Comparison of ENCODE assay signal across 14 cellular contexts in the genomic region with DNA sequence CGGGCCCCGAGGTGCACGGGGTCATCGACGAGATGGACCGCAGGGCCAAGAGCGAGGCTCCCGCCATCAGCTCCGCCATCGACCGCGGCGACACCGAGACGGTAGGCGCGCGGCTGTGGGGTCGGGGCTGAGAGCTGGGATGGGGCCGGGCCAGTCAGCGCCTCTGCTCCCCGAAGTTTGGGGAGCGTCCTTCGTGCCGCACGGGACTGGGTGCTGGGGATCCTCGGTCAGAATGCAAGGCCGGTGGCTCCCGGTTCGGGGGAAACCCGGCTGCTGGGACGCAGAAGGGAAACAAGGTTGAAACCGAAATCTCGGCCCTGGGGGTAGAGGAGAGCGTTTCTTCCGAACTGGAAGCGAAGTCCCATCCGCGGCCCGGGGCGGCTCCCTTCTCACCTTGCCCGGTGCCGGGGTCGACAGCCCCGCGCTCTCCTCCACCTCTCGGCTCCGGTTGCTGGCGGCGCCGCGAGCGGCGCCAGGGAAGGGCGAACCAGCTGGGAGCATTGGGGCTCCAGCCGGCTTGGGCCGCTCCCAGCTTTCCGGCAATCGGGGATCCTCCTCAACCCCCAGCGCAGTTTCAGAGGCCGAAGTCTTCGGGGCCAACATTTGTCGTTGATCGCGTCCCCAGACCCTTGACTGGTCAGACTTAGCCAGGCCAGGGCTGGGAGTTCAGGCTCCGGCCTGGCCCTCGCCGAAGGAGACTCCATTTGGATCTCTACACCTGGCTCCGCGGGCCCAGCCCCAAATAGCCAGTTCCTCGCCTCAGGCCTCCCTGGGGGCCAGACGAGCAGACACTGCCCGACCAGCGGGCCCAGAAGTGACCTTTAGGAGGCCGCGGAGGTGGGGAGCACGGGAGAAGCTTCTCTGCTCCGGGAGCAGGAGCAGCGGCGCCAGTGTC. TPM values are rescaled to one million over a fixed set of nuclear protein-coding genes. Genes with fewer than 3 reads are reported as not detected.
DNase-seq lines count a peak whose midpoint lies in the region; ATAC-seq and TF ChIP-seq lines count a peak whose summit lies in the region.
"Had no signal": no experiment of that assay in that cellular context is flagged by ENCODE, and none has a peak within 500 bp of the region (broad histone marks: within the 10 kb centered on the region; RNA-seq: fewer than 3 reads in every experiment).

No MANE protein-coding gene starts in this region.

- POLR2A ChIA-PET in A673 (lab: Charles Lee; ENCODE audit: low non-redundant PET), result no interaction called here
- POLR2A ChIA-PET in CD4-positive, alpha-beta T cell (lab: Charles Lee), result no interaction called here

- H3K36me3 Mint-ChIP-seq in nephron (ENCODE audit: low read depth), result no peaks in the 10 kb centered on the region
- H3K36me3 Mint-ChIP-seq in CD4-positive, alpha-beta T cell (ENCODE audit: low read depth), result no peaks in the 10 kb centered on the region

- CTCF ChIA-PET in A673 (lab: Charles Lee), result no interaction called here
- CTCF ChIA-PET in CD4-positive, alpha-beta T cell (lab: Charles Lee), result no interaction called here

- no peak overlapping the region for H3K27ac ChIP-seq in A673 (ENCODE audit: low read depth, low read length, poor library complexity, severe bottlenecking)
- no peak overlapping the region for H3K27ac ChIP-seq in CD4-positive, alpha-beta T cell (ENCODE audit: low read depth, low read length)
- H3K27ac ChIP-seq: vagina had no signal

- intact Hi-C loops in A673 (cut with micrococcal nuclease; ENCODE audit: unreplicated experiment), result loop anchor here (10.0 kb wide), 1 partner anchor 468 kb away; no protein-coding TSS in a partner anchor
- intact Hi-C loops in CD4-positive, alpha-beta T cell (cut with DNase I, micrococcal nuclease), result no loop called here

- DNase-seq in A673 (ENCODE audit: low spot score) (no peak), GM10266 (ENCODE audit: extremely low spot score) (peak; percentile 71), astrocyte of the hippocampus (ENCODE audit: low read depth, low spot score) (peak; percentile 60), RPMI8226 (no peak)
- DNase-seq in stimulated activated CD4-positive, alpha-beta T cell treated with anti-CD3 and anti-CD28 coated beads, Interleukin-12 subunit alpha, Interleukin-12 subunit beta, amount 100 ng/mL, for 4 hours, result no peak
- no peak for DNase-seq in CD4-positive, alpha-beta T cell
- DNase-seq: activated CD4-positive, alpha-beta memory T cell treated with anti-CD3 and anti-CD28 coated beads for 36 hours; NCI-H2081; stimulated activated CD4-positive, alpha-beta T cell treated with anti-CD3 and anti-CD28 coated beads, Interleukin-2, amount 100 ng/mL, for 48 hours had no signal

- peak overlapping the region in 2 of 3 experiments; percentile 23 to 77 for H3K4me3 Mint-ChIP-seq in nephron
- H3K4me3 Mint-ChIP-seq in CD4-positive, alpha-beta T cell, result no peak overlapping the region
- H3K4me3 Mint-ChIP-seq: activated CD4-positive, alpha-beta memory T cell treated with anti-CD3 and anti-CD28 coated beads for 36 hours had no signal

- peaks cover 4% of the 10 kb centered on the region for H3K4me1 ChIP-seq in A673 (ENCODE audit: insufficient read depth, low read length, poor library complexity, severe bottlenecking)

- peaks cover 4% of the 10 kb centered on the region for H3K9me3 Mint-ChIP-seq in nephron
- no peaks in the 10 kb centered on the region for H3K9me3 Mint-ChIP-seq in CD4-positive, alpha-beta T cell
- H3K9me3 Mint-ChIP-seq: activated CD4-positive, alpha-beta memory T cell treated with anti-CD3 and anti-CD28 coated beads for 36 hours had no signal

- BruUV-seq in A673 (replicated peaks; lab: Mats Ljungman, UMichigan), result no TSS peak

- peaks cover 37% of the 10 kb centered on the region for H3K4me1 Mint-ChIP-seq in nephron
- H3K4me1 Mint-ChIP-seq in CD4-positive, alpha-beta T cell (ENCODE audit: low read depth), result peaks cover 42% of the 10 kb centered on the region

- H3K4me3 ChIP-seq in A673 (ENCODE audit: low read depth, low read length, poor library complexity, severe bottlenecking), result peak overlapping the region; percentile 26

- peaks cover 98% of the 10 kb centered on the region for H3K27me3 ChIP-seq in A673 (replicated peaks; ENCODE audit: insufficient read depth, low read depth, low read length, poor library complexity)
- H3K27me3 ChIP-seq in CD4-positive, alpha-beta T cell (ENCODE audit: control insufficient read depth, insufficient read depth, low read length), result peaks cover 95% of the 10 kb centered on the region

- H3K36me3 ChIP-seq in A673 (ENCODE audit: insufficient read depth, low read length, poor library complexity, severe bottlenecking), result no peaks in the 10 kb centered on the region
- H3K36me3 ChIP-seq: vagina had no signal

- TF ChIP-seq CTCF in A673 (conservative IDR thresholded peaks at IDR 0.05; ENCODE audit: low read depth, low read length) (no peak), GM10266 (IDR thresholded peaks at IDR 0.05; ENCODE audit: control insufficient read depth, insufficient read depth, low read depth, missing control alignments) (no peak), nephron (IDR thresholded peaks at IDR 0.05; ENCODE audit: unreplicated experiment in 3 of 3) (no peak)
- TF ChIP-seq CTCF in CD4-positive, alpha-beta T cell (IDR thresholded peaks at IDR 0.05), result no peak

- no peak overlapping the region for H3K27ac Mint-ChIP-seq in nephron
- no peak overlapping the region for H3K27ac Mint-ChIP-seq in CD4-positive, alpha-beta T cell
- H3K27ac Mint-ChIP-seq: activated CD4-positive, alpha-beta memory T cell treated with anti-CD3 and anti-CD28 coated beads for 36 hours had no signal

- no peaks in the 10 kb centered on the region for H3K9me3 ChIP-seq in A673 (ENCODE audit: low read depth, low read length, poor library complexity, severe bottlenecking)
- H3K9me3 ChIP-seq in CD4-positive, alpha-beta T cell (ENCODE audit: control insufficient read depth, low read length), result no peaks in the 10 kb centered on the region
- H3K9me3 ChIP-seq: vagina had no signal

- ATAC-seq in HG02885 (IDR thresholded peaks at IDR 0.05; ENCODE audit: poor library complexity, unreplicated experiment), result no peak
- ATAC-seq in CD4-positive, alpha-beta T cell (ENCODE audit: poor library complexity), result no peak

- H3K27me3 Mint-ChIP-seq in nephron (ENCODE audit: low read depth), result peaks cover 95% of the 10 kb centered on the region
- H3K27me3 Mint-ChIP-seq in CD4-positive, alpha-beta T cell, result peaks cover 68% of the 10 kb centered on the region

RNA-seq across cellular contexts. Expression of a gene that starts 1.0 kb away (rescaled TPM):
- total RNA-seq in A673 (2021), result 0.17 and 0.26 TPM in 2 replicates
- under 1 TPM in 1 of 2 experiments, not detected in 1; 0.14 TPM for total RNA-seq in CD4-positive, alpha-beta T cell
- total RNA-seq: activated CD4-positive, alpha-beta memory T cell treated with anti-CD3 and anti-CD28 coated beads for 36 hours; HT1080; SK-MEL-5; vagina had no signal

Comparison
In these comparisons a context has a peak if more than half of its experiments do, and no peak if none do; other contexts are left out.
1. DNase-seq: peak in GM10266 (single experiment) and astrocyte of the hippocampus (single experiment); none in A673 (single experiment), stimulated activated CD4-positive, alpha-beta T cell treated with anti-CD3 and anti-CD28 coated beads, Interleukin-12 subunit alpha, Interleukin-12 subunit beta, amount 100 ng/mL, for 4 hours (single experiment), CD4-positive, alpha-beta T cell (0 of 10) and RPMI8226 (single experiment).